26 cellular contexts compared by ENCODE assay signal in the genomic region with DNA sequence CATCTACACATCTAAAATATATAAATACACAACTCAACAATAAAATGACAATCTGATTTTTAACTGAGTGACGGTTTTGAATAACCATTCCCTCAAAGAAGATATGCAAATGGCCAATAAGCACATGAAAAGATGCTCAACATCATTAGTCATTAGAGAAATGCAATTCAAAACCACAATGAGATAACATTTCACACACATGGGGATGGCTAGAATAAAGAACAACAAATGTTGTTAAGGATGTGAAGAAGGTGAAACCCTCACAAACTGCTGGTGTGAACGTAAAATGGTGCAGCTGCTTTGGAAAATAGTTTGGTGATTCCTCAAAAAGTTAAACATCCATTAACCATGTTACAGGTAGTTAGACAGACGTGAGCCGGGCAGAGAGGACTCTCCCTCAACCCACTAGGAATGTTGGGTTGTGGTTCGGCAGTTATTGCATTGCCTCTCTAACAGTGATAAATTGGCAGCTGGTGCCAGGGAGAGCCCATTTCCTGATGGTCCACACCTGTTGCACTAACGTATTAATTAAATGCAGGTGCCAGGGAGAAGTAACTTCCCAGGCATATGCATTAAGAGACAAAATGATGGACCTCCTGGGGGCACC. TPM values are rescaled to one million over a fixed set of nuclear protein-coding genes. Genes with fewer than 3 reads are reported as not detected.
DNase-seq lines count a peak whose midpoint lies in the region; ATAC-seq, FAIRE-seq and TF ChIP-seq lines count a peak whose summit lies in the region.
"Had no signal": no experiment of that assay in that cellular context is flagged by ENCODE, and none has a peak within 500 bp of the region (broad histone marks: within the 10 kb centered on the region; RNA-seq: fewer than 3 reads in every experiment).

No MANE protein-coding gene starts in this region.

- 27% methylated on average over 6 of the region's 6 CpGs for WGBS in K562 (ENCODE audit: insufficient coverage, low coverage, missing lambda C conversion rate)

- no peak overlapping the region for H3K4me2 ChIP-seq in K562 (ENCODE audit: insufficient read depth, low read length)
- no peak overlapping the region for H3K4me2 ChIP-seq in MM.1S (ENCODE audit: low read depth, low read length)

- POLR2A ChIA-PET in K562 (lab: Yijun Ruan, JAX) = no interaction called here

- H3K27ac Mint-ChIP-seq in stimulated activated naive CD8-positive, alpha-beta T cell treated with anti-CD3 and anti-CD28 coated beads, Interleukin-15, Interleukin-2, amounts not matched to agents 100 ng/mL and 50 ng/mL, for 24 hours = peak overlapping the region; percentile 50
- peak overlapping the region; percentile 14 for H3K27ac Mint-ChIP-seq in stimulated activated naive B cell treated with anti-CD40 and anti-IgM and Interleukin-4, amounts not matched to agents 10 μg/mL and 1 μg/mL and 100 μg/mL, for 72 hours
- H3K27ac Mint-ChIP-seq: B cell, memory B cell had no signal

- peaks cover 2 to 21% of the 10 kb centered on the region in 2 experiments; a peak in 4 of 5 replicates for H3K4me1 ChIP-seq in K562 (replicated peaks in 1 of 2; ENCODE audit: control insufficient read depth in 2 of 2, insufficient read depth in 2 of 2, low read length in 2 of 2)
- no peaks in the 10 kb centered on the region for H3K4me1 ChIP-seq in MM.1S (ENCODE audit: low read length)
- H3K4me1 ChIP-seq: gastroesophageal sphincter had no signal

- TF ChIP-seq POLR2A in K562 (conservative IDR thresholded peaks at IDR 0.05) = no peak

- peak; percentile 29 for FAIRE-seq in K562 (lab: Jason Lieb, UNC)
- FAIRE-seq: D721Med, H1, urothelium cell line had no signal

- H3K9me2 ChIP-seq in MM.1S (replicated peaks; ENCODE audit: insufficient read depth, low read length) = no peaks in the 10 kb centered on the region

- H3K4me3 ChIP-seq in K562 (no peak overlapping the region), MM.1S (ENCODE audit: low read length) (no peak overlapping the region)
- H3K4me3 ChIP-seq: gastroesophageal sphincter had no signal

- no peaks in the 10 kb centered on the region for H3K27me3 Mint-ChIP-seq in stimulated activated naive CD8-positive, alpha-beta T cell treated with anti-CD3 and anti-CD28 coated beads, Interleukin-15, Interleukin-2, amounts not matched to agents 100 ng/mL and 50 ng/mL, for 24 hours
- H3K27me3 Mint-ChIP-seq in stimulated activated naive B cell treated with anti-CD40 and anti-IgM and Interleukin-4, amounts not matched to agents 10 μg/mL and 1 μg/mL and 100 μg/mL, for 72 hours = no peaks in the 10 kb centered on the region
- H3K27me3 Mint-ChIP-seq: B cell, memory B cell had no signal

- H2AFZ ChIP-seq in K562 (ENCODE audit: low read depth, low read length) = no peak overlapping the region
- no peak overlapping the region for H2AFZ ChIP-seq in MM.1S (ENCODE audit: low read length)

- no peaks in the 10 kb centered on the region for H3K9me1 ChIP-seq in K562 (ENCODE audit: control insufficient read depth, insufficient read depth, low read length)

- BruUV-seq in K562 (replicated peaks; lab: Mats Ljungman, UMichigan) = no TSS peak

- no peak for TF ChIP-seq EP300 in K562 (IDR thresholded peaks at IDR 0.05; ENCODE audit: low read length)

- intact Hi-C loops in K562 (cut with micrococcal nuclease) = no loop called here

- H3F3A ChIP-seq in MM.1S (ENCODE audit: insufficient read depth, low read length) = no peaks in the 10 kb centered on the region

- CTCF ChIA-PET in K562 (lab: Yijun Ruan, JAX; ENCODE audit: low intra/inter-chr PET ratio) = no interaction called here

- H3K27ac ChIP-seq in K562 (ENCODE audit: extremely low read depth, low read depth, low read length) (no peak overlapping the region), MM.1S (ENCODE audit: low read length) (no peak overlapping the region)
- H3K27ac ChIP-seq: 22Rv1, gastroesophageal sphincter had no signal

- in situ Hi-C loops in K562 (cut with MboI) = no loop called here

- peaks cover 70% of the 10 kb centered on the region for H3K4me1 Mint-ChIP-seq in stimulated activated naive CD8-positive, alpha-beta T cell treated with anti-CD3 and anti-CD28 coated beads, Interleukin-15, Interleukin-2, amounts not matched to agents 100 ng/mL and 50 ng/mL, for 24 hours (ENCODE audit: low read depth)
- H3K4me1 Mint-ChIP-seq in stimulated activated naive B cell treated with anti-CD40 and anti-IgM and Interleukin-4, amounts not matched to agents 10 μg/mL and 1 μg/mL and 100 μg/mL, for 72 hours = peaks cover 46 to 69% of the 10 kb centered on the region in 2 donors

- TF ChIP-seq CTCF in K562 (IDR thresholded peaks at IDR 0.05 in 2 of 3, conservative IDR thresholded peaks at IDR 0.05 in 1 of 3; ENCODE audit: insufficient read depth in 2 of 3, low read depth in 1 of 3, low read length in 3 of 3) = no peak
- TF ChIP-seq CTCF in MM.1S (IDR thresholded peaks at IDR 0.05; ENCODE audit: low read length) = no peak

- H3K9me3 Mint-ChIP-seq in stimulated activated naive CD8-positive, alpha-beta T cell treated with anti-CD3 and anti-CD28 coated beads, Interleukin-15, Interleukin-2, amounts not matched to agents 100 ng/mL and 50 ng/mL, for 24 hours = peaks cover 4% of the 10 kb centered on the region
- peaks cover 0 to 2% of the 10 kb centered on the region in 2 donors for H3K9me3 Mint-ChIP-seq in stimulated activated naive B cell treated with anti-CD40 and anti-IgM and Interleukin-4, amounts not matched to agents 10 μg/mL and 1 μg/mL and 100 μg/mL, for 72 hours
- H3K9me3 Mint-ChIP-seq: memory B cell had no signal

- H3K9ac ChIP-seq in K562 (ENCODE audit: insufficient read depth in 1 of 2, low read depth in 2 of 2, low read length in 2 of 2) = no peak overlapping the region
- no peak overlapping the region for H3K9ac ChIP-seq in MM.1S (ENCODE audit: low read length)

- peaks cover 6% of the 10 kb centered on the region for H3K36me3 Mint-ChIP-seq in stimulated activated naive CD8-positive, alpha-beta T cell treated with anti-CD3 and anti-CD28 coated beads, Interleukin-15, Interleukin-2, amounts not matched to agents 100 ng/mL and 50 ng/mL, for 24 hours (ENCODE audit: low read depth)
- peaks cover 0 to 7% of the 10 kb centered on the region in 2 donors for H3K36me3 Mint-ChIP-seq in stimulated activated naive B cell treated with anti-CD40 and anti-IgM and Interleukin-4, amounts not matched to agents 10 μg/mL and 1 μg/mL and 100 μg/mL, for 72 hours
- H3K36me3 Mint-ChIP-seq: memory B cell had no signal

- TF ChIP-seq RAD21 in K562 (CRISPR knock-in tag; conservative IDR thresholded peaks at IDR 0.05 in 1 of 2, IDR thresholded peaks at IDR 0.05 in 1 of 2) = no peak

- H3K4me3 Mint-ChIP-seq in stimulated activated naive CD8-positive, alpha-beta T cell treated with anti-CD3 and anti-CD28 coated beads, Interleukin-15, Interleukin-2, amounts not matched to agents 100 ng/mL and 50 ng/mL, for 24 hours = no peak overlapping the region
- no peak overlapping the region for H3K4me3 Mint-ChIP-seq in stimulated activated naive B cell treated with anti-CD40 and anti-IgM and Interleukin-4, amounts not matched to agents 10 μg/mL and 1 μg/mL and 100 μg/mL, for 72 hours
- H3K4me3 Mint-ChIP-seq: B cell, memory B cell, nephron had no signal

- H4K20me1 ChIP-seq in K562 (replicated peaks; ENCODE audit: control insufficient read depth, insufficient read depth, low read length) (no peaks in the 10 kb centered on the region), MM.1S (ENCODE audit: insufficient read depth, low read length) (no peaks in the 10 kb centered on the region)

- H3K27me3 ChIP-seq in K562 (ENCODE audit: control insufficient read depth in 2 of 2, insufficient read depth in 2 of 2, low read length in 2 of 2) = no peaks in the 10 kb centered on the region
- no peaks in the 10 kb centered on the region for H3K27me3 ChIP-seq in MM.1S (replicated peaks; ENCODE audit: insufficient read depth, low read length)

- H3K9me3 ChIP-seq in K562 (replicated peaks; ENCODE audit: control insufficient read depth, insufficient read depth, low read depth, low read length) = peaks cover 4% of the 10 kb centered on the region; the same call in 1 of the 2 replicates
- H3K9me3 ChIP-seq in MM.1S (replicated peaks; ENCODE audit: insufficient read depth, low read length) = no peaks in the 10 kb centered on the region
- H3K9me3 ChIP-seq: gastroesophageal sphincter had no signal

- no peaks in the 10 kb centered on the region for H3K79me2 ChIP-seq in K562 (ENCODE audit: control insufficient read depth, insufficient read depth, low read length)
- H3K79me2 ChIP-seq in MM.1S (ENCODE audit: low read length) = no peaks in the 10 kb centered on the region

- DNase-seq in DMS 273 (lab: John Stamatoyannopoulos, UW; ENCODE audit: unreplicated experiment) = peak; percentile 34
- no peak for DNase-seq in DMS 273 treated with DMSO at 0.1 percent for 48 hours (lab: John Stamatoyannopoulos, UW)
- DNase-seq in stimulated activated naive CD8-positive, alpha-beta T cell treated with anti-CD3 and anti-CD28 coated beads, Interleukin-15, Interleukin-2, amounts not matched to agents 100 U/mL and 50 U/mL, for 24 hours = no peak
- no peak for DNase-seq in K562 (ENCODE audit: extremely low read depth in 1 of 4, low spot score in 3 of 4)
- DNase-seq in stimulated activated naive B cell treated with anti-CD40 and anti-IgM and Interleukin-4, amounts not matched to agents 10 μg/mL and 1 μg/mL and 100 μg/mL, for 72 hours = no peak
- no peak for DNase-seq in 8988T
- no peak for DNase-seq in MM.1S
- DNase-seq: activated CD4-positive, alpha-beta T cell treated with anti-CD3 and anti-CD28 coated beads, Interleukin-2, amount 50 U/mL, for 1 hour; amniotic stem cell; cerebellar nuclear complex; effector CD4-positive, alpha-beta T cell; NCI-H187 treated with DMSO at 0.1 percent for 48 hours; stimulated activated CD4-positive, alpha-beta T cell treated with anti-CD3 and anti-CD28 coated beads, Interleukin-4, amount 100 ng/mL, for 24 hours; SW 1271 had no signal

- ATAC-seq in stimulated activated naive CD8-positive, alpha-beta T cell treated with anti-CD3 and anti-CD28 coated beads, Interleukin-15, Interleukin-2, amounts not matched to agents 100 U/mL and 50 U/mL, for 24 hours = no peak
- no peak for ATAC-seq in K562
- ATAC-seq in stimulated activated naive B cell treated with anti-CD40 and anti-IgM and Interleukin-4, amounts not matched to agents 10 μg/mL and 1 μg/mL and 100 μg/mL, for 72 hours (replicated peaks) = no peak
- ATAC-seq: esophagus mucosa, gastroesophageal sphincter had no signal

- H3K36me3 ChIP-seq in K562 (ENCODE audit: control insufficient read depth, insufficient read depth, low read length) (no peaks in the 10 kb centered on the region), MM.1S (replicated peaks; ENCODE audit: insufficient read depth, low read length) (no peaks in the 10 kb centered on the region)
- H3K36me3 ChIP-seq: gastroesophageal sphincter had no signal

RNA-seq across cellular contexts. Expression of gene DUSP2, which starts 22.3 kb away (rescaled TPM):
- 0.16 TPM in 1 of 2 replicates, not detected in the other for total RNA-seq in K562 (2011; cell fraction: chromatin; rRNA removed; ENCODE audit: low replicate concordance)
- total RNA-seq in K562 (2011; cell fraction: nucleolus; rRNA removed) = 0.33 TPM in 1 of 2 replicates, not detected in the other
- total RNA-seq in K562 (2011; cell fraction: nucleoplasm; rRNA removed) = not detected in 2 replicates
- total RNA-seq in K562 (2014; rRNA removed) (not detected in 2 replicates), K562 (2014; rRNA removed; fragmentation: Illumina TruSeq; extraction: Trizol) (not detected in 2 replicates), K562 (2015; rRNA removed; fragmentation: Illumina TruSeq; extraction: Trizol) (not detected in 2 replicates), K562 (2021) (0.18 and 0.42 TPM in 2 replicates)
- polyA plus RNA-seq in K562 (2011; rRNA removed) (0.04 TPM in 1 of 2 replicates, not detected in the other), K562 (2014; fragmentation: Illumina TruSeq; extraction: Trizol) (not detected in 2 replicates), K562 (2014; fragmentation: Nextera tagmentation; extraction: Ambion mirVana) (not detected), K562 (2014; rRNA removed) (not detected in 2 replicates)
- 0.06 and 0.07 TPM in 2 replicates for polyA plus RNA-seq in K562 (2011; cell fraction: cytosol; rRNA removed)
- polyA plus RNA-seq in K562 (2011; cell fraction: nucleus; rRNA removed) = 0.14 and 0.64 TPM in 2 replicates
- 0.08 TPM in 1 of 2 replicates, not detected in the other for polyA plus RNA-seq in K562 (2012)
- not detected in 2 replicates for polyA minus RNA-seq in K562 (2011; rRNA and poly(A)+ RNA removed)
- 0.76 and 1.8 TPM in 2 replicates for polyA minus RNA-seq in K562 (2011; cell fraction: cytosol; rRNA and poly(A)+ RNA removed)
- polyA minus RNA-seq in K562 (2011; cell fraction: nucleus; rRNA and poly(A)+ RNA removed) = 0.40 and 0.89 TPM in 2 replicates

RNA-seq across cellular contexts. Expression of gene ASTL, which starts 29.2 kb away (rescaled TPM):
- total RNA-seq in K562 (2011; cell fraction: chromatin; rRNA removed; ENCODE audit: low replicate concordance) = not detected in 2 replicates
- total RNA-seq in K562 (2011; cell fraction: nucleolus; rRNA removed) = not detected in 2 replicates
- not detected in 2 replicates for total RNA-seq in K562 (2011; cell fraction: nucleoplasm; rRNA removed)
- not detected in 2 replicates for total RNA-seq in K562 (2014; rRNA removed)
- not detected in 2 replicates for total RNA-seq in K562 (2014; rRNA removed; fragmentation: Illumina TruSeq; extraction: Trizol)
- not detected in 2 replicates for total RNA-seq in K562 (2015; rRNA removed; fragmentation: Illumina TruSeq; extraction: Trizol)
- not detected in 2 replicates for total RNA-seq in K562 (2021)
- not detected in 2 replicates for polyA plus RNA-seq in K562 (2011; rRNA removed)
- not detected in 2 replicates for polyA plus RNA-seq in K562 (2011; cell fraction: cytosol; rRNA removed)
- not detected in 2 replicates for polyA plus RNA-seq in K562 (2011; cell fraction: nucleus; rRNA removed)
- not detected in 2 replicates for polyA plus RNA-seq in K562 (2012)
- polyA plus RNA-seq in K562 (2014; fragmentation: Illumina TruSeq; extraction: Trizol) = not detected in 2 replicates
- polyA plus RNA-seq in K562 (2014; fragmentation: Nextera tagmentation; extraction: Ambion mirVana) = not detected
- not detected in 2 replicates for polyA plus RNA-seq in K562 (2014; rRNA removed)
- polyA minus RNA-seq in K562 (2011; rRNA and poly(A)+ RNA removed) = not detected in 2 replicates
- polyA minus RNA-seq in K562 (2011; cell fraction: cytosol; rRNA and poly(A)+ RNA removed) = not detected in 2 replicates
- polyA minus RNA-seq in K562 (2011; cell fraction: nucleus; rRNA and poly(A)+ RNA removed) = not detected in 2 replicates
- total RNA-seq: gastroesophageal sphincter, skeletal muscle tissue had no signal

RNA-seq across cellular contexts. Expression of gene STARD7, which starts 41.1 kb away (rescaled TPM):
- 162 and 181 TPM in 2 replicates for total RNA-seq in K562 (2011; cell fraction: chromatin; rRNA removed; ENCODE audit: low replicate concordance)
- total RNA-seq in K562 (2011; cell fraction: nucleolus; rRNA removed) = 102 and 117 TPM in 2 replicates
- 122 and 139 TPM in 2 replicates for total RNA-seq in K562 (2011; cell fraction: nucleoplasm; rRNA removed)
- total RNA-seq in K562 (2014; rRNA removed) (147 and 306 TPM in 2 replicates), K562 (2014; rRNA removed; fragmentation: Illumina TruSeq; extraction: Trizol) (173 and 193 TPM in 2 replicates), K562 (2015; rRNA removed; fragmentation: Illumina TruSeq; extraction: Trizol) (170 and 173 TPM in 2 replicates), K562 (2021) (192 and 196 TPM in 2 replicates)
- polyA plus RNA-seq in K562 (2011; rRNA removed) (95.3 and 108 TPM in 2 replicates), K562 (2014; fragmentation: Illumina TruSeq; extraction: Trizol) (136 and 145 TPM in 2 replicates), K562 (2014; fragmentation: Nextera tagmentation; extraction: Ambion mirVana) (100 to 1,000 TPM in 1 of 2 experiments, 10 to 100 TPM in 1; 90.9 to 140 TPM), K562 (2014; rRNA removed) (103 and 122 TPM in 2 replicates)
- polyA plus RNA-seq in K562 (2011; cell fraction: cytosol; rRNA removed) = 41.7 and 76.2 TPM in 2 replicates
- polyA plus RNA-seq in K562 (2011; cell fraction: nucleus; rRNA removed) = 118 and 127 TPM in 2 replicates
- 80.3 and 106 TPM in 2 replicates for polyA plus RNA-seq in K562 (2012)
- polyA minus RNA-seq in K562 (2011; rRNA and poly(A)+ RNA removed) = 143 and 146 TPM in 2 replicates
- 72.4 and 78.6 TPM in 2 replicates for polyA minus RNA-seq in K562 (2011; cell fraction: cytosol; rRNA and poly(A)+ RNA removed)
- 76.7 and 83.3 TPM in 2 replicates for polyA minus RNA-seq in K562 (2011; cell fraction: nucleus; rRNA and poly(A)+ RNA removed)

RNA-seq across cellular contexts. Expression of gene ADRA2B, which starts 51.1 kb away (rescaled TPM):
- total RNA-seq in K562 (2011; cell fraction: chromatin; rRNA removed; ENCODE audit: low replicate concordance) = 0.07 and 0.11 TPM in 2 replicates
- total RNA-seq in K562 (2011; cell fraction: nucleolus; rRNA removed) = 0.13 and 0.17 TPM in 2 replicates
- total RNA-seq in K562 (2011; cell fraction: nucleoplasm; rRNA removed) = not detected in 2 replicates
- not detected in 2 replicates for total RNA-seq in K562 (2014; rRNA removed)
- total RNA-seq in K562 (2014; rRNA removed; fragmentation: Illumina TruSeq; extraction: Trizol) = not detected in 2 replicates
- total RNA-seq in K562 (2015; rRNA removed; fragmentation: Illumina TruSeq; extraction: Trizol) = not detected in 2 replicates
- not detected in 2 replicates for total RNA-seq in K562 (2021)
- polyA plus RNA-seq in K562 (2011; rRNA removed) = not detected in 2 replicates
- polyA plus RNA-seq in K562 (2011; cell fraction: cytosol; rRNA removed) = 0.04 TPM in 1 of 2 replicates, not detected in the other
- polyA plus RNA-seq in K562 (2011; cell fraction: nucleus; rRNA removed) = 0.14 and 0.27 TPM in 2 replicates
- 0.03 TPM in 1 of 2 replicates, not detected in the other for polyA plus RNA-seq in K562 (2012)
- not detected in 2 replicates for polyA plus RNA-seq in K562 (2014; fragmentation: Illumina TruSeq; extraction: Trizol)
- not detected for polyA plus RNA-seq in K562 (2014; fragmentation: Nextera tagmentation; extraction: Ambion mirVana)
- not detected in 2 replicates for polyA plus RNA-seq in K562 (2014; rRNA removed)
- polyA minus RNA-seq in K562 (2011; rRNA and poly(A)+ RNA removed) = not detected in 2 replicates
- polyA minus RNA-seq in K562 (2011; cell fraction: cytosol; rRNA and poly(A)+ RNA removed) = not detected in 2 replicates
- not detected in 2 replicates for polyA minus RNA-seq in K562 (2011; cell fraction: nucleus; rRNA and poly(A)+ RNA removed)
- total RNA-seq: esophagus mucosa, G401 had no signal
